In the genomic region with DNA sequence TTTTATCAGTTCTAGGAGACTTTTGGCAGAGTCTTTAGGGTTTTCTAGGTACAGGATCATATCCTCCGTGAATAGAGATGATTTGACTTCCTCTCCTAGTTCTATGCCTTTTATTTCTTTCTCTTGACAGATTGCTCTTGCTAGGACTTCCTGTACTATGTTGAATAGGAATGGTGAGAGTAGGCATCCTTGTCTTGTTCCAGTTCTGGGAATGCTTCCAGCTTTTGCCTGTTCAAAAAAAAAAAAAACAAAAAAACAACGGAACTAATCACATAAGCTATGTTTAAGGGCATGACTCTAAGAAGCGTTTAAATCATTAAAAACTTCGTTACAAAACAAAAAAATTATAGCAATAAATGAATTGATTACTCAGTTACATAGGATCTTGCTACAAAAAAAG, we compare ENCODE assay signal across 23 cellular contexts.
A peak's percentile ranks its signal among the peaks of the same experiment; 100 is the strongest.
DNase-seq lines count a peak whose midpoint lies in the region; ATAC-seq and TF ChIP-seq lines count a peak whose summit lies in the region.
"Had no signal": no experiment of that assay in that cellular context is flagged by ENCODE, and none has a peak within 500 bp of the region (broad histone marks: within the 10 kb centered on the region; RNA-seq: fewer than 3 reads in every experiment).

No MANE protein-coding gene starts in this region.

- POLR2A ChIA-PET in A673 (lab: Charles Lee; ENCODE audit: low non-redundant PET) = no interaction called here

- no peak overlapping the region for H3K4me3 ChIP-seq in A673 (ENCODE audit: low read depth, low read length, poor library complexity, severe bottlenecking)
- H3K4me3 ChIP-seq in MM.1S (ENCODE audit: low read length) = no peak overlapping the region
- H3K4me3 ChIP-seq in coronary artery = no peak overlapping the region
- H3K4me3 ChIP-seq: cardiac muscle cell, esophagus squamous epithelium, hepatocyte, right atrium auricular region had no signal

- no peaks in the 10 kb centered on the region for H3K27me3 ChIP-seq in A673 (replicated peaks; ENCODE audit: insufficient read depth, low read depth, low read length, poor library complexity)
- H3K27me3 ChIP-seq in MM.1S (replicated peaks; ENCODE audit: insufficient read depth, low read length) = no peaks in the 10 kb centered on the region
- H3K27me3 ChIP-seq: cardiac muscle cell, esophagus squamous epithelium, hepatocyte, right atrium auricular region had no signal

- H2AFZ ChIP-seq in MM.1S (ENCODE audit: low read length) = no peak overlapping the region
- H2AFZ ChIP-seq: hepatocyte had no signal

- CTCF ChIA-PET in A673 (lab: Charles Lee) = no interaction called here

- no peaks in the 10 kb centered on the region for H4K20me1 ChIP-seq in MM.1S (ENCODE audit: insufficient read depth, low read length)

- H3K4me1 ChIP-seq in A673 (ENCODE audit: insufficient read depth, low read length, poor library complexity, severe bottlenecking) (no peaks in the 10 kb centered on the region), MM.1S (ENCODE audit: low read length) (no peaks in the 10 kb centered on the region)
- H3K4me1 ChIP-seq: esophagus squamous epithelium, right atrium auricular region had no signal

- TF ChIP-seq CTCF in A673 (conservative IDR thresholded peaks at IDR 0.05; ENCODE audit: low read depth, low read length) (no peak), MM.1S (IDR thresholded peaks at IDR 0.05; ENCODE audit: low read length) (no peak), coronary artery (IDR thresholded peaks at IDR 0.05) (no peak)

- DNase-seq in A673 (ENCODE audit: low spot score) (peak; percentile 50), HCEC 1CT (peak; percentile 30), SK-MEL-5 (ENCODE audit: low read depth, low spot score) (peak; percentile 24), foreskin melanocyte (peak; percentile 49), HPDE6-E6E7 (ENCODE audit: extremely low spot score) (no peak), MM.1S (no peak), coronary artery (ENCODE audit: low spot score) (no peak), left cardiac atrium (no peak)
- DNase-seq: activated CD8-positive, alpha-beta T cell treated with anti-CD3 and anti-CD28 coated beads, Interleukin-2, amount 10 ng/mL, durations not matched to agents 7 days and 5 days; activated T-cell treated with anti-CD3 and anti-CD28 coated beads, Interleukin-2, amount 50 U/mL, for 48 hours; CD4-positive, alpha-beta memory T cell; esophagus squamous epithelium; Karpas-422; kidney glomerular epithelial cell; NCI-H1694; occipital lobe; stimulated activated naive CD8-positive, alpha-beta T cell treated with anti-CD3 and anti-CD28 coated beads, Interleukin-15, amount 100 ng/mL, for 72 hours; T-cell; WERI-Rb-1 had no signal

- no peaks in the 10 kb centered on the region for H3K79me2 ChIP-seq in MM.1S (ENCODE audit: low read length)
- H3K79me2 ChIP-seq: hepatocyte had no signal

- no peaks in the 10 kb centered on the region for H3K36me3 ChIP-seq in A673 (ENCODE audit: insufficient read depth, low read length, poor library complexity, severe bottlenecking)
- H3K36me3 ChIP-seq in MM.1S (replicated peaks; ENCODE audit: insufficient read depth, low read length) = no peaks in the 10 kb centered on the region
- H3K36me3 ChIP-seq: cardiac muscle cell, esophagus squamous epithelium, right atrium auricular region, WERI-Rb-1 had no signal

- BruUV-seq in A673 (replicated peaks; lab: Mats Ljungman, UMichigan) = no TSS peak

- H3K9me2 ChIP-seq in MM.1S (replicated peaks; ENCODE audit: insufficient read depth, low read length) = no peaks in the 10 kb centered on the region

- H3K27ac ChIP-seq in A673 (ENCODE audit: low read depth, low read length, poor library complexity, severe bottlenecking) (no peak overlapping the region), MM.1S (ENCODE audit: low read length) (no peak overlapping the region), coronary artery (no peak overlapping the region)
- H3K27ac ChIP-seq: cardiac muscle cell, esophagus squamous epithelium, hepatocyte, right atrium auricular region, RWPE1, WERI-Rb-1 had no signal

- peaks cover 6% of the 10 kb centered on the region for H3K9me3 ChIP-seq in A673 (ENCODE audit: low read depth, low read length, poor library complexity, severe bottlenecking)
- no peaks in the 10 kb centered on the region for H3K9me3 ChIP-seq in MM.1S (replicated peaks; ENCODE audit: insufficient read depth, low read length)
- H3K9me3 ChIP-seq: esophagus squamous epithelium, right atrium auricular region had no signal

- no peak for ATAC-seq in left cardiac atrium
- ATAC-seq: activated CD8-positive, alpha-beta T cell treated with anti-CD3 and anti-CD28 coated beads, Interleukin-2, amount 10 ng/mL, durations not matched to agents 7 days and 5 days; stimulated activated naive CD8-positive, alpha-beta T cell treated with anti-CD3 and anti-CD28 coated beads, Interleukin-15, amount 100 ng/mL, for 72 hours; T-cell had no signal

- intact Hi-C loops in A673 (cut with micrococcal nuclease; ENCODE audit: unreplicated experiment) (no loop called here), left cardiac atrium (cut with DNase I) (no loop called here)

- no peak overlapping the region for H3K9ac ChIP-seq in MM.1S (ENCODE audit: low read length)

- no peaks in the 10 kb centered on the region for H3F3A ChIP-seq in MM.1S (ENCODE audit: insufficient read depth, low read length)

- in situ Hi-C loops in SK-MEL-5 (cut with HindIII; ENCODE audit: low pct_unique_long_range_greater_than_20kb, low sequenced_read_pairs) = no loop called here

- no peak overlapping the region for H3K4me2 ChIP-seq in MM.1S (ENCODE audit: low read depth, low read length)
- H3K4me2 ChIP-seq: hepatocyte had no signal

Comparison
In these comparisons a context has a peak if more than half of its experiments do, and no peak if none do; other contexts are left out.
1. DNase-seq: peak in A673 (single experiment), HCEC 1CT (single experiment), SK-MEL-5 (single experiment) and foreskin melanocyte (single experiment); none in HPDE6-E6E7 (single experiment), MM.1S (single experiment), coronary artery (single experiment) and left cardiac atrium (single experiment).